In genomic region chr11:11512090-11512489, GRCh38 we compare ENCODE assay signal across 20 cellular contexts.
"Had no signal": no experiment of that assay in that cellular context is flagged by ENCODE, and none has a peak within 500 bp of the region (broad histone marks: within the 10 kb centered on the region; RNA-seq: fewer than 3 reads in every experiment).

No MANE protein-coding gene starts in this region.

- H3K4me2 ChIP-seq: smooth muscle cell had no signal

- H3K36me3 ChIP-seq: left lung, upper lobe of left lung, vagina had no signal

- DNase-seq: activated CD4-positive, alpha-beta T cell treated with anti-CD3 and anti-CD28 coated beads for 36 hours; activated CD4-positive, CD25-positive, alpha-beta regulatory T cell; activated naive CD4-positive, alpha-beta T cell treated with Interleukin-2 at 50 U/mL for 16 hours; activated T-cell treated with anti-CD3 and anti-CD28 coated beads for 4 hours; activated T-cell treated with anti-CD3 and anti-CD28 coated beads, Interleukin-2, amount 50 U/mL, for 72 hours; anterior cingulate cortex; cortex of kidney; effector memory CD8-positive, alpha-beta T cell; left lung; midbrain; posterior cingulate gyrus; stimulated activated CD4-positive, alpha-beta T cell treated with anti-CD3 and anti-CD28 coated beads, Interleukin-1b, Interleukin-23, amount 100 ng/mL, for 48 hours; stimulated activated CD4-positive, alpha-beta T cell treated with anti-CD3 and anti-CD28 coated beads, Interleukin-4, amount 100 ng/mL, for 4 hours; stimulated activated CD8-positive, alpha-beta memory T cell treated with anti-CD3 and anti-CD28 coated beads, Interleukin-4, amount 100 ng/mL, for 48 hours; stimulated activated naive CD8-positive, alpha-beta T cell treated with anti-CD3 and anti-CD28 coated beads, Interleukin-15, amount 100 ng/mL, for 72 hours; substantia nigra; T-helper 1 cell; upper lobe of left lung had no signal

- H3K9me3 ChIP-seq: left lung, upper lobe of left lung, vagina had no signal

- H3K4me3 ChIP-seq: left lung, smooth muscle cell, upper lobe of left lung, vagina had no signal

- H3K27me3 ChIP-seq: left lung, upper lobe of left lung, vagina had no signal

- H3K27ac ChIP-seq: left lung, upper lobe of left lung, vagina had no signal
